In genomic region chr9:95506692-95507455, GRCh38 we compare ENCODE assay signal across 1 cellular context.
TF ChIP-seq lines count a peak whose summit lies in the region.

No MANE protein-coding gene starts in this region.

TF ChIP-seq in H1, 55 proteins besides CTCF, POLR2A, EP300 and RAD21:
- TF ChIP-seq KDM4A (IDR thresholded peaks at IDR 0.05; ENCODE audit: low read depth, low read length, severe bottlenecking) (peak; percentile 24), CHD7 (IDR thresholded peaks at IDR 0.05; ENCODE audit: insufficient replicate concordance, low read length) (no peak), SAP30 (IDR thresholded peaks at IDR 0.05; ENCODE audit: insufficient read depth, insufficient replicate concordance, low read length) (peak; percentile 27), RNF2 (IDR thresholded peaks at IDR 0.05; ENCODE audit: borderline replicate concordance, low read depth, low read length, missing control alignments, poor library complexity, severe bottlenecking) (peak; percentile 19), TAF1 (IDR thresholded peaks at IDR 0.05; ENCODE audit: low read depth, low read length) (peak; percentile 26; the same call in 1 of the 2 replicates), SIN3A (conservative IDR thresholded peaks at IDR 0.05 in 1 of 2, IDR thresholded peaks at IDR 0.05 in 1 of 2; ENCODE audit: low read depth in 1 of 2, low read length in 2 of 2) (peak in 1 of 2 experiments; percentile 49; a peak in 1 of 4 replicates), RBBP5 (IDR thresholded peaks at IDR 0.05; ENCODE audit: borderline replicate concordance, low read depth, low read length) (no peak; the same call in 1 of the 2 replicates)
